Comparison of ENCODE assay signal across 18 cellular contexts in the genomic region with DNA sequence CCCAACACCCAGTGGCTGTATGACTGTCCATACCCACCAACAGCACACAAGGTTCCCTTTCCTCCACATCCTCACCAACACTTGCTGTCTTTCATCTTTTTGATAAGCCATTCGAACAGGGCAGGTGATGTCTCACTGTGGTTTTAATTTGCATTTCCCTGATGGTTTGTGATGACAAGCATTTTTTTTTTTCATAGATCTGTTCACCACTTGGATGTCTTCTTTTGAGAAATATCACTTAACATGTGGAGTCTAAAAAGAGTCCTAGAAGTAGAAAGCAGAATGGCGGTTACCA.
"Had no signal": no experiment of that assay in that cellular context is flagged by ENCODE, and none has a peak within 500 bp of the region (broad histone marks: within the 10 kb centered on the region; RNA-seq: fewer than 3 reads in every experiment).

No MANE protein-coding gene starts in this region.

- H3K9me3 Mint-ChIP-seq: activated B cell treated with CpG ODN at 0.5 μM for 24 hours; activated naive CD4-positive, alpha-beta T cell treated with anti-CD3 and anti-CD28 coated beads for 36 hours; activated T-helper 2 cell treated with anti-CD3 and anti-CD28 coated beads, Interferon-gamma antibody, Interleukin-2, Interleukin-4, amounts not matched to agents 10 μg/mL and 5 μg/mL and 100 μg/mL, durations not matched to agents 14 hours and 24 hours and 36 hours; T-helper 1 cell treated with Interleukin-12 subunit alpha and Interleukin-12 subunit beta and Interleukin-4 antibody, amounts not matched to agents 30 μg/mL and 1 μg/mL, for 36 hours had no signal

- H3K27me3 ChIP-seq: right atrium auricular region, testis had no signal

- H3K36me3 ChIP-seq: adrenal gland, right atrium auricular region, stomach had no signal

- H3K4me3 ChIP-seq: adrenal gland, dorsolateral prefrontal cortex, lung, right atrium auricular region, smooth muscle cell, stomach, testis had no signal

- H3K4me3 Mint-ChIP-seq: activated naive CD4-positive, alpha-beta T cell treated with anti-CD3 and anti-CD28 coated beads for 36 hours; T-helper 1 cell treated with Interleukin-12 subunit alpha and Interleukin-12 subunit beta and Interleukin-4 antibody, amounts not matched to agents 30 μg/mL and 1 μg/mL, for 36 hours had no signal

- H3K27ac Mint-ChIP-seq: activated B cell treated with CpG ODN at 0.5 μM for 24 hours; activated naive CD4-positive, alpha-beta T cell treated with anti-CD3 and anti-CD28 coated beads for 36 hours; activated T-helper 2 cell treated with anti-CD3 and anti-CD28 coated beads, Interferon-gamma antibody, Interleukin-2, Interleukin-4, amounts not matched to agents 10 μg/mL and 5 μg/mL and 100 μg/mL, durations not matched to agents 14 hours and 24 hours and 36 hours; T-helper 1 cell treated with Interleukin-12 subunit alpha and Interleukin-12 subunit beta and Interleukin-4 antibody, amounts not matched to agents 30 μg/mL and 1 μg/mL, for 36 hours had no signal

- DNase-seq: activated B cell treated with CpG ODN at 0.5 μM for 24 hours; activated CD4-positive, alpha-beta T cell treated with anti-CD3 and anti-CD28 coated beads, Interleukin-2, amount 50 U/mL, for 1 hour; activated naive CD4-positive, alpha-beta T cell treated with anti-CD3 and anti-CD28 coated beads for 36 hours; adrenal gland; dorsolateral prefrontal cortex; erythroblast; islet precursor cell; midbrain; nucleus accumbens; stimulated activated CD4-positive, alpha-beta T cell treated with anti-CD3 and anti-CD28 coated beads, Interleukin-4, amount 100 ng/mL, for 4 hours; stimulated activated CD8-positive, alpha-beta memory T cell treated with anti-CD3 and anti-CD28 coated beads, Interleukin-4, amount 100 ng/mL, for 48 hours; stomach; testis had no signal

- H3K4me2 ChIP-seq: smooth muscle cell had no signal

- H3K9me3 ChIP-seq: adrenal gland, right atrium auricular region, stomach, testis had no signal

- H3K27ac ChIP-seq: dorsolateral prefrontal cortex, right atrium auricular region had no signal
